In the genomic region with DNA sequence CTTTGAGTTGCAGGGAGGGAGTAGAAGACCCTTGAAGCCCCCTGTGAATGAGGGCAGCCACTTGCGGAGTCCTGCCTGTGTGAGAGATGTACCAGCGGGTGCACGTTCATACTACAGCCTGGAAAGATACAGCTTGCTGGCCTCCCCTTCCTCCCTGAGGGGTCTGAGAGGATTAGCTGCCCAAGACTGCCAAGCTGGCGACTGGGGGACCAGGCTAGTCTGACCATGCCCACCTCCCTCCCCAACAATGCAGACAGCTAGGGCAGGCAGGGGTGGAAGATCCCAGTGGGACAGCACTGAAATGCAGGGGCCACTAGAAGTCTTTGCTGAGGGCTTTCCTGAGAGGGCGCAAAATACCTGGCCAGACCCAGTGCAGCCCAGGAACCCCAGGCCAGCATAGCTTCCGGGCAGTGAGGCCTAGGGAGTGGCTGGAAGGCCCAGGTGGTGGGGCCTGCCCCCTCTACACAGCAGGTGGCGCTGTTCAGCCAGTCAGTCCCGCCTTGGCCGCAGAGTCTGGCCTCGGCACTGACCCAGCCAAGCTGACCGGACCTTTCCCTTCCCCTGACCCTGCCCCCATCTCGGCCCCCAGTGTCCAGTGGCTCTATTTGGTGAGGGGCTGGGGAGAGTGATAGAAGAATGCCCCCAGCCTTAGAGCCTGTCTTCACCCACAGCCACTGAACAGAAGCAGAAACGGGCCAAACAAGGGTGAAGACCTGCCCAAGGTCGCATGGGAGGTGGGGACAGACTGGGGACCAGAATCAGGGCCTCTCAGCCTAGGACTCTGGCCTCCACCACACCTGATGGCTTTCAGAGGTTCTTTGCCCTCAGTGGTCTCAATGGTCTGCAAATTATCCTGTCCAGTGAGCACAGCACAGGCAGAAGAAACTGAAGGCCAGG, we compare ENCODE assay signal across 8 cellular contexts. TPM values are rescaled to one million over a fixed set of nuclear protein-coding genes. Genes with fewer than 3 reads are reported as not detected.
A peak's percentile ranks its signal among the peaks of the same experiment; 100 is the strongest.
DNase-seq lines count a peak whose midpoint lies in the region; ATAC-seq, FAIRE-seq and TF ChIP-seq lines count a peak whose summit lies in the region.

No MANE protein-coding gene starts in this region.

- no peak for TF ChIP-seq POLR2A in lower leg skin (IDR thresholded peaks at IDR 0.05)

- peak; percentile 87 for TF ChIP-seq CTCF in MM.1S (IDR thresholded peaks at IDR 0.05; ENCODE audit: low read length)
- TF ChIP-seq CTCF in WI38 (IDR thresholded peaks at IDR 0.05; ENCODE audit: low read depth, low read length) = peak; percentile 87
- peak in 1 of 3 donors; percentile 31 for TF ChIP-seq CTCF in lower leg skin (IDR thresholded peaks at IDR 0.05)

- no peak overlapping the region for H3K9ac ChIP-seq in MM.1S (ENCODE audit: low read length)

- H3K27me3 ChIP-seq in MM.1S (replicated peaks; ENCODE audit: insufficient read depth, low read length) = peaks cover 72% of the 10 kb centered on the region

- peak overlapping the region; percentile 24; the same call in 1 of the 2 replicates for H2AFZ ChIP-seq in MM.1S (ENCODE audit: low read length)

- H3K4me1 ChIP-seq in MM.1S (ENCODE audit: low read length) = no peaks in the 10 kb centered on the region; the same call in 1 of the 2 replicates

- 47 to 51% methylated on average over 12 to 14 of the region's 14 CpGs for WGBS in lower leg skin, 2 donors

- H3K36me3 ChIP-seq in MM.1S (replicated peaks; ENCODE audit: insufficient read depth, low read length) = no peaks in the 10 kb centered on the region

- no peaks in the 10 kb centered on the region for H3F3A ChIP-seq in MM.1S (ENCODE audit: insufficient read depth, low read length)

- no peaks in the 10 kb centered on the region for H3K9me3 ChIP-seq in MM.1S (replicated peaks; ENCODE audit: insufficient read depth, low read length)

- no peaks in the 10 kb centered on the region for H4K20me1 ChIP-seq in MM.1S (ENCODE audit: insufficient read depth, low read length)

- no peak overlapping the region for H3K27ac ChIP-seq in MM.1S (ENCODE audit: low read length)

- no peak overlapping the region for H3K4me3 Mint-ChIP-seq in stimulated activated naive B cell treated with anti-CD40 and anti-IgM and Interleukin-4, amounts not matched to agents 10 μg/mL and 1 μg/mL and 100 μg/mL, for 72 hours

- H3K27me3 Mint-ChIP-seq in stimulated activated naive B cell treated with anti-CD40 and anti-IgM and Interleukin-4, amounts not matched to agents 10 μg/mL and 1 μg/mL and 100 μg/mL, for 72 hours = peaks cover 24 to 34% of the 10 kb centered on the region in 2 donors

- no peak overlapping the region for H3K27ac Mint-ChIP-seq in stimulated activated naive B cell treated with anti-CD40 and anti-IgM and Interleukin-4, amounts not matched to agents 10 μg/mL and 1 μg/mL and 100 μg/mL, for 72 hours

- DNase-seq in Ammon's horn (ENCODE audit: low spot score) = peak; percentile 91
- DNase-seq in GM19239 (ENCODE audit: insufficient read length, low spot score) = peak; percentile 95
- DNase-seq in MM.1S = peak; percentile 47
- peak; percentile 89 for DNase-seq in ecto neural progenitor cell (ENCODE audit: low spot score)
- peak; percentile 29 to 94 for DNase-seq in lower leg skin (ENCODE audit: low spot score in 2 of 2)
- no peak for DNase-seq in stimulated activated naive B cell treated with anti-CD40 and anti-IgM and Interleukin-4, amounts not matched to agents 10 μg/mL and 1 μg/mL and 100 μg/mL, for 72 hours
- DNase-seq in effector CD8-positive, alpha-beta T cell (lab: John Stamatoyannopoulos, UW) = no peak

- peak; percentile 67 to 75 for ATAC-seq in stimulated activated naive B cell treated with anti-CD40 and anti-IgM and Interleukin-4, amounts not matched to agents 10 μg/mL and 1 μg/mL and 100 μg/mL, for 72 hours (replicated peaks)

- H3K4me3 ChIP-seq in MM.1S (ENCODE audit: low read length) = no peak overlapping the region
- H3K4me3 ChIP-seq in WI38 (ENCODE audit: low read depth, low read length) = no peak overlapping the region
- no peak overlapping the region for H3K4me3 ChIP-seq in lower leg skin (ENCODE audit: low read depth, poor library complexity, severe bottlenecking)

- intact Hi-C loops in lower leg skin (cut with DNase I; ENCODE audit: low total_unique reads) = no loop called here

- no peaks in the 10 kb centered on the region for H3K79me2 ChIP-seq in MM.1S (ENCODE audit: low read length)

- H3K36me3 Mint-ChIP-seq in stimulated activated naive B cell treated with anti-CD40 and anti-IgM and Interleukin-4, amounts not matched to agents 10 μg/mL and 1 μg/mL and 100 μg/mL, for 72 hours = no peaks in the 10 kb centered on the region

- H3K9me2 ChIP-seq in MM.1S (replicated peaks; ENCODE audit: insufficient read depth, low read length) = no peaks in the 10 kb centered on the region

- peak overlapping the region; percentile 27; the same call in 1 of the 2 replicates for H3K4me2 ChIP-seq in MM.1S (ENCODE audit: low read depth, low read length)

- H3K4me1 Mint-ChIP-seq in stimulated activated naive B cell treated with anti-CD40 and anti-IgM and Interleukin-4, amounts not matched to agents 10 μg/mL and 1 μg/mL and 100 μg/mL, for 72 hours = peaks cover 0 to 2% of the 10 kb centered on the region in 2 donors

- H3K9me3 Mint-ChIP-seq in stimulated activated naive B cell treated with anti-CD40 and anti-IgM and Interleukin-4, amounts not matched to agents 10 μg/mL and 1 μg/mL and 100 μg/mL, for 72 hours = no peaks in the 10 kb centered on the region

- peak; percentile 82 for FAIRE-seq in GM19239 (lab: Jason Lieb, UNC)

RNA-seq across cellular contexts. Expression of gene MYRF, which starts 4.8 kb away (rescaled TPM):
- total RNA-seq in lower leg skin = 1 to 10 TPM in 2 of 4 donors, under 1 TPM in 1, not detected in 1; 0.23 to 2.6 (median 1.4) TPM

RNA-seq across cellular contexts. Expression of gene TMEM258, which starts 44.8 kb away (rescaled TPM):
- 10 to 100 TPM; 33.6 to 42.8 (median 36.6) TPM for total RNA-seq in lower leg skin

RNA-seq across cellular contexts. Expression of gene FEN1, which starts 45.1 kb away (rescaled TPM):
- 1 to 10 TPM; 7.9 to 9.1 (median 8.8) TPM for total RNA-seq in lower leg skin

Comparison
In these comparisons a context has a peak if more than half of its experiments do, and no peak if none do; other contexts are left out.
1. DNase-seq: peak in Ammon's horn (single experiment), GM19239 (single experiment), MM.1S (single experiment), ecto neural progenitor cell (single experiment) and lower leg skin (2 of 2); none in stimulated activated naive B cell treated with anti-CD40 and anti-IgM and Interleukin-4, amounts not matched to agents 10 μg/mL and 1 μg/mL and 100 μg/mL, for 72 hours (single experiment) and effector CD8-positive, alpha-beta T cell (single experiment).